13 cellular contexts compared by ENCODE assay signal in genomic region chr5:150505041-150505511, GRCh38. TPM values are rescaled to one million over a fixed set of nuclear protein-coding genes. Genes with fewer than 3 reads are reported as not detected.
DNase-seq lines count a peak whose midpoint lies in the region; ATAC-seq and TF ChIP-seq lines count a peak whose summit lies in the region.
"Had no signal": no experiment of that assay in that cellular context is flagged by ENCODE, and none has a peak within 500 bp of the region (broad histone marks: within the 10 kb centered on the region; RNA-seq: fewer than 3 reads in every experiment).

No MANE protein-coding gene starts in this region.

- DNase-seq in HT1080 (ENCODE audit: low read depth) (peak; percentile 51), body of pancreas (no peak), kidney tubule cell (ENCODE audit: low spot score) (peak; percentile 68), stomach (no peak), medulla oblongata (ENCODE audit: extremely low spot score) (no peak), SIG-M5 (lab: John Stamatoyannopoulos, UW) (no peak)
- DNase-seq: activated CD4-positive, alpha-beta T cell treated with anti-CD3 and anti-CD28 coated beads for 48 hours; activated T-cell treated with anti-CD3 and anti-CD28 coated beads, Interleukin-2, amount 50 U/mL, for 4 hours; effector memory CD4-positive, alpha-beta T cell; stimulated activated CD4-positive, alpha-beta T cell treated with anti-CD3 and anti-CD28 coated beads, Interleukin-15, amount 100 ng/mL, for 24 hours; uterus had no signal

- H3K4me1 ChIP-seq in body of pancreas (peaks cover 100% of the 10 kb centered on the region), stomach (peaks cover 76 to 100% (median 94%) of the 10 kb centered on the region in 4 donors)

- no peak for TF ChIP-seq EP300 in stomach (IDR thresholded peaks at IDR 0.05)

- no peak for TF ChIP-seq POLR2A in body of pancreas (IDR thresholded peaks at IDR 0.05)
- TF ChIP-seq POLR2A in stomach (IDR thresholded peaks at IDR 0.05): no peak

- peak overlapping the region; percentile 18 to 80 (median 77) for H3K27ac ChIP-seq in body of pancreas
- peak overlapping the region in 4 of 5 donors; percentile 61 to 82 (median 69) for H3K27ac ChIP-seq in stomach
- H3K27ac ChIP-seq: uterus had no signal

- TF ChIP-seq CTCF in body of pancreas (IDR thresholded peaks at IDR 0.05) (no peak), stomach (IDR thresholded peaks at IDR 0.05) (no peak)

- H3K27me3 ChIP-seq in body of pancreas: no peaks in the 10 kb centered on the region
- no peaks in the 10 kb centered on the region for H3K27me3 ChIP-seq in stomach
- H3K27me3 ChIP-seq: uterus had no signal

- intact Hi-C loops in body of pancreas (cut with DNase I) (no loop called here), stomach (cut with DNase I; ENCODE audit: low total_unique reads) (no loop called here)

- no peak for ATAC-seq in body of pancreas
- no peak for ATAC-seq in GM19035 (IDR thresholded peaks at IDR 0.05; ENCODE audit: unreplicated experiment)
- no peak for ATAC-seq in HG02678 (IDR thresholded peaks at IDR 0.05; ENCODE audit: unreplicated experiment)
- ATAC-seq: activated T-cell treated with anti-CD3 and anti-CD28 coated beads, Interleukin-2, amount 50 U/mL, for 4 hours had no signal

- WGBS in body of pancreas, 2 donors: 75 to 77% methylated on average over 8 of the region's 8 CpGs
- WGBS in stomach, 5 donors: 82 to 89% (median 87%) methylated on average over 8 of the region's 8 CpGs

- H3K9me3 ChIP-seq in body of pancreas (no peaks in the 10 kb centered on the region), stomach (no peaks in the 10 kb centered on the region)
- H3K9me3 ChIP-seq: uterus had no signal

- H3K4me3 ChIP-seq in body of pancreas (no peak overlapping the region), stomach (no peak overlapping the region)
- H3K4me3 ChIP-seq: uterus had no signal

- H3K36me3 ChIP-seq in body of pancreas (replicated peaks in 1 of 2; ENCODE audit: insufficient read depth in 1 of 2, low read depth in 2 of 2): no peaks in the 10 kb centered on the region
- no peaks in the 10 kb centered on the region for H3K36me3 ChIP-seq in stomach
- H3K36me3 ChIP-seq: uterus had no signal

RNA-seq across cellular contexts. Expression of gene NDST1, which starts 2.9 kb away (rescaled TPM):
- 47.6 and 58.6 TPM in 2 replicates for total RNA-seq in HT1080 (2014; rRNA removed; shearing (Covaris generic))
- polyA plus RNA-seq in HT1080 (2015; cell fraction: cytosol; rRNA removed): 57.5 and 64.7 TPM in 2 replicates
- polyA plus RNA-seq in HT1080 (2015; cell fraction: nucleus; rRNA removed): 74.6 and 77.4 TPM in 2 replicates
- total RNA-seq in body of pancreas (10 to 100 TPM; 37.6 to 56.0 TPM), stomach (10 to 100 TPM; 14.2 to 32.9 (median 21.6) TPM)
- polyA plus RNA-seq in stomach: 10 to 100 TPM in 1 of 3 donors, 1 to 10 TPM in 2; 6.4 to 15.3 (median 7.2) TPM

RNA-seq across cellular contexts. Expression of gene RPS14, which starts 55.5 kb away (rescaled TPM):
- 1,800 and 2,863 TPM in 2 replicates for total RNA-seq in HT1080 (2014; rRNA removed; shearing (Covaris generic))
- 3,415 and 3,568 TPM in 2 replicates for polyA plus RNA-seq in HT1080 (2015; cell fraction: cytosol; rRNA removed)
- polyA plus RNA-seq in HT1080 (2015; cell fraction: nucleus; rRNA removed): 814 and 883 TPM in 2 replicates
- 1,000 to 10,000 TPM; 1,348 to 2,916 TPM for total RNA-seq in body of pancreas
- 1,000 to 10,000 TPM in 4 of 5 donors, 100 to 1,000 TPM in 1; 899 to 3,971 (median 1,858) TPM for total RNA-seq in stomach
- 1,000 to 10,000 TPM; 4,327 to 6,427 (median 4,820) TPM for polyA plus RNA-seq in stomach

Comparison
In these comparisons a context has a peak if more than half of its experiments do, and no peak if none do; other contexts are left out.
1. DNase-seq: peak in HT1080 (single experiment) and kidney tubule cell (single experiment); none in body of pancreas (0 of 4), stomach (single experiment), medulla oblongata (single experiment) and SIG-M5 (single experiment).